35 cellular contexts compared by ENCODE assay signal in genomic region chr13:26422036-26422435, GRCh38.
"Had no signal": no experiment of that assay in that cellular context is flagged by ENCODE, and none has a peak within 500 bp of the region (broad histone marks: within the 10 kb centered on the region; RNA-seq: fewer than 3 reads in every experiment).

No MANE protein-coding gene starts in this region.

- H3K27me3 Mint-ChIP-seq: activated CD8-positive, alpha-beta T cell treated with anti-CD3 and anti-CD28 coated beads for 36 hours had no signal

- H3K4me1 ChIP-seq: adrenal gland, breast epithelium had no signal

- H3K36me3 ChIP-seq: adrenal gland, brain microvascular endothelial cell, breast epithelium had no signal

- H3K36me3 Mint-ChIP-seq: activated CD4-positive, alpha-beta memory T cell treated with anti-CD3 and anti-CD28 coated beads for 36 hours; activated naive CD4-positive, alpha-beta T cell treated with anti-CD3 and anti-CD28 coated beads, Interleukin-2, amount 50 U/mL, for 72 hours; activated naive CD8-positive, alpha-beta T cell treated with anti-CD3 and anti-CD28 coated beads for 36 hours had no signal

- ATAC-seq: activated CD8-positive, alpha-beta T cell treated with anti-CD3 and anti-CD28 coated beads for 36 hours; activated naive CD4-positive, alpha-beta T cell treated with anti-CD3 and anti-CD28 coated beads, Interleukin-2, amount 50 U/mL, for 72 hours; activated T-cell treated with anti-CD3 and anti-CD28 coated beads, Interleukin-2, amount 50 U/mL, for 4 hours; activated T-cell treated with anti-CD3 and anti-CD28 coated beads, Interleukin-2, amount 50 U/mL, for 72 hours; activated T-helper 17 cell treated with anti-CD3 and anti-CD28 coated beads, Interleukin-2, amount 50 U/mL, for 72 hours; body of pancreas had no signal

- DNase-seq: activated B cell treated with CpG ODN at 0.5 μM for 24 hours; activated CD4-positive, alpha-beta memory T cell treated with anti-CD3 and anti-CD28 coated beads for 36 hours; activated CD4-positive, alpha-beta T cell treated with anti-CD3 and anti-CD28 coated beads for 4 hours; activated CD4-positive, alpha-beta T cell treated with anti-CD3 and anti-CD28 coated beads, Interleukin-2, amount 10 ng/mL, durations not matched to agents 24 days and 14 days; activated CD4-positive, alpha-beta T cell treated with anti-CD3 and anti-CD28 coated beads, Interleukin-2, amount 50 U/mL, for 1 hour; activated CD4-positive, alpha-beta T cell treated with anti-CD3 and anti-CD28 coated beads, Interleukin-2, amount 50 U/mL, for 4 hours; activated CD4-positive, CD25-positive, alpha-beta regulatory T cell treated with anti-CD3 and anti-CD28 coated beads, Interleukin-2, amount 50 U/mL, for 72 hours; activated CD8-positive, alpha-beta memory T cell treated with anti-CD3 and anti-CD28 coated beads, Interleukin-2, amount 50 U/mL, for 4 hours; activated CD8-positive, alpha-beta T cell treated with anti-CD3 and anti-CD28 coated beads for 36 hours; activated effector memory CD4-positive, alpha-beta T cell treated with anti-CD3 and anti-CD28 coated beads, Interleukin-2, amount 50 U/mL, for 16 hours; activated gamma-delta T cell treated with Interleukin-2 at 50 U/mL for 16 hours; activated naive CD4-positive, alpha-beta T cell; activated naive CD4-positive, alpha-beta T cell treated with anti-CD3 and anti-CD28 coated beads for 36 hours; activated naive CD4-positive, alpha-beta T cell treated with anti-CD3 and anti-CD28 coated beads, Interleukin-2, amount 50 U/mL, for 16 hours; activated naive CD8-positive, alpha-beta T cell treated with anti-CD3 and anti-CD28 coated beads for 36 hours; activated T-cell treated with anti-CD3 and anti-CD28 coated beads for 4 hours; activated T-cell treated with anti-CD3 and anti-CD28 coated beads, Interleukin-2, amount 50 U/mL, for 1 hour; activated T-cell treated with anti-CD3 and anti-CD28 coated beads, Interleukin-2, amount 50 U/mL, for 4 hours; activated T-cell treated with anti-CD3 and anti-CD28 coated beads, Interleukin-2, amount 50 U/mL, for 72 hours; adrenal gland; amniotic stem cell; aorta; body of pancreas; brain microvascular endothelial cell; SW 1271; T-helper 1 cell; T-helper 2 cell; T-helper 9 cell had no signal

- H3K9me3 ChIP-seq: adrenal gland, body of pancreas, breast epithelium had no signal

- H3K9me3 Mint-ChIP-seq: activated B cell treated with CpG ODN at 0.5 μM for 24 hours; activated CD4-positive, alpha-beta memory T cell treated with anti-CD3 and anti-CD28 coated beads for 36 hours; activated CD4-positive, alpha-beta T cell treated with anti-CD3 and anti-CD28 coated beads, Interleukin-2, amount 10 ng/mL, durations not matched to agents 24 days and 14 days; activated CD8-positive, alpha-beta T cell treated with anti-CD3 and anti-CD28 coated beads for 36 hours; activated naive CD4-positive, alpha-beta T cell treated with anti-CD3 and anti-CD28 coated beads for 36 hours; activated naive CD4-positive, alpha-beta T cell treated with anti-CD3 and anti-CD28 coated beads, Interleukin-2, amount 50 U/mL, for 72 hours; activated naive CD8-positive, alpha-beta T cell treated with anti-CD3 and anti-CD28 coated beads for 36 hours; activated T-cell treated with anti-CD3 and anti-CD28 coated beads, Interleukin-2, amount 50 U/mL, for 4 hours; activated T-helper 1 cell treated with anti-CD3 and anti-CD28 coated beads, Interleukin-12 subunit alpha, Interleukin-12 subunit beta, Interleukin-2, Interleukin-4 antibody, amounts not matched to agents 30 ng/mL and 10 ng/mL and 1 ng/mL, durations not matched to agents 14 hours and 24 hours and 36 hours; activated T-helper 17 cell treated with anti-CD3 and anti-CD28 coated beads, Interleukin-2, amount 50 U/mL, for 72 hours; T-helper 1 cell treated with Interleukin-12 subunit alpha and Interleukin-12 subunit beta and Interleukin-4 antibody, amounts not matched to agents 30 μg/mL and 1 μg/mL, for 36 hours; T-helper 2 cell treated with Interferon-gamma antibody and Interleukin-4, amounts not matched to agents 5 μg/mL and 100 μg/mL, for 36 hours had no signal

- H3K4me3 ChIP-seq: adrenal gland, body of pancreas, breast epithelium had no signal

- H3K27me3 ChIP-seq: adrenal gland, body of pancreas, brain microvascular endothelial cell, breast epithelium had no signal

- H3K27ac ChIP-seq: adrenal gland, body of pancreas, brain microvascular endothelial cell, breast epithelium, VCaP had no signal

- H3K4me1 Mint-ChIP-seq: activated B cell treated with CpG ODN at 0.5 μM for 24 hours; activated CD4-positive, alpha-beta T cell treated with anti-CD3 and anti-CD28 coated beads, Interleukin-2, amount 10 ng/mL, durations not matched to agents 24 days and 14 days; activated naive CD8-positive, alpha-beta T cell treated with anti-CD3 and anti-CD28 coated beads for 36 hours; activated T-helper 17 cell treated with anti-CD3 and anti-CD28 coated beads, Interleukin-2, amount 50 U/mL, for 72 hours had no signal

- H3K4me3 Mint-ChIP-seq: activated B cell treated with CpG ODN at 0.5 μM for 24 hours; activated CD4-positive, alpha-beta memory T cell treated with anti-CD3 and anti-CD28 coated beads for 36 hours; activated CD4-positive, alpha-beta T cell treated with anti-CD3 and anti-CD28 coated beads, Interleukin-2, amount 10 ng/mL, durations not matched to agents 24 days and 14 days; activated CD8-positive, alpha-beta T cell treated with anti-CD3 and anti-CD28 coated beads for 36 hours; activated naive CD4-positive, alpha-beta T cell treated with anti-CD3 and anti-CD28 coated beads for 36 hours; activated naive CD8-positive, alpha-beta T cell treated with anti-CD3 and anti-CD28 coated beads for 36 hours; activated T-cell treated with anti-CD3 and anti-CD28 coated beads, Interleukin-2, amount 50 U/mL, for 4 hours; activated T-cell treated with anti-CD3 and anti-CD28 coated beads, Interleukin-2, amount 50 U/mL, for 72 hours; activated T-helper 1 cell treated with anti-CD3 and anti-CD28 coated beads, Interleukin-12 subunit alpha, Interleukin-12 subunit beta, Interleukin-2, Interleukin-4 antibody, amounts not matched to agents 30 ng/mL and 10 ng/mL and 1 ng/mL, durations not matched to agents 14 hours and 24 hours and 36 hours; activated T-helper 17 cell treated with anti-CD3 and anti-CD28 coated beads, Interleukin-2, amount 50 U/mL, for 72 hours; T-helper 1 cell treated with Interleukin-12 subunit alpha and Interleukin-12 subunit beta and Interleukin-4 antibody, amounts not matched to agents 30 μg/mL and 1 μg/mL, for 36 hours; T-helper 2 cell treated with Interferon-gamma antibody and Interleukin-4, amounts not matched to agents 5 μg/mL and 100 μg/mL, for 36 hours had no signal

- H3K27ac Mint-ChIP-seq: activated B cell treated with CpG ODN at 0.5 μM for 24 hours; activated CD4-positive, alpha-beta memory T cell treated with anti-CD3 and anti-CD28 coated beads for 36 hours; activated CD4-positive, alpha-beta T cell treated with anti-CD3 and anti-CD28 coated beads, Interleukin-2, amount 10 ng/mL, durations not matched to agents 24 days and 14 days; activated CD8-positive, alpha-beta T cell treated with anti-CD3 and anti-CD28 coated beads for 36 hours; activated naive CD4-positive, alpha-beta T cell treated with anti-CD3 and anti-CD28 coated beads for 36 hours; activated naive CD4-positive, alpha-beta T cell treated with anti-CD3 and anti-CD28 coated beads, Interleukin-2, amount 50 U/mL, for 72 hours; activated naive CD8-positive, alpha-beta T cell treated with anti-CD3 and anti-CD28 coated beads for 36 hours; activated T-cell treated with anti-CD3 and anti-CD28 coated beads, Interleukin-2, amount 50 U/mL, for 72 hours; activated T-helper 1 cell treated with anti-CD3 and anti-CD28 coated beads, Interleukin-12 subunit alpha, Interleukin-12 subunit beta, Interleukin-2, Interleukin-4 antibody, amounts not matched to agents 30 ng/mL and 10 ng/mL and 1 ng/mL, durations not matched to agents 14 hours and 24 hours and 36 hours; activated T-helper 17 cell treated with anti-CD3 and anti-CD28 coated beads, Interleukin-2, amount 50 U/mL, for 72 hours; T-helper 1 cell treated with Interleukin-12 subunit alpha and Interleukin-12 subunit beta and Interleukin-4 antibody, amounts not matched to agents 30 μg/mL and 1 μg/mL, for 36 hours; T-helper 2 cell treated with Interferon-gamma antibody and Interleukin-4, amounts not matched to agents 5 μg/mL and 100 μg/mL, for 36 hours had no signal
